Comparison of ENCODE assay signal across 8 cellular contexts in genomic region chr12:118356809-118357326, GRCh38. TPM values are rescaled to one million over a fixed set of nuclear protein-coding genes. Genes with fewer than 3 reads are reported as not detected.
A peak's percentile ranks its signal among the peaks of the same experiment; 100 is the strongest.
DNase-seq lines count a peak whose midpoint lies in the region; ATAC-seq and TF ChIP-seq lines count a peak whose summit lies in the region.

No MANE protein-coding gene starts in this region.

- intact Hi-C loops in Right ventricle myocardium superior (cut with DNase I) (no loop called here), stomach (cut with DNase I; ENCODE audit: low total_unique reads) (no loop called here)

- peaks cover 21 to 65% (median 35%) of the 10 kb centered on the region in 4 donors for H3K4me1 ChIP-seq in stomach

- peak overlapping the region; percentile 74 for H3K4me3 Mint-ChIP-seq in T-helper 17 cell

- H3K4me1 Mint-ChIP-seq in T-helper 17 cell = peaks cover 31% of the 10 kb centered on the region

- peak overlapping the region in 4 of 5 donors; percentile 12 to 68 (median 53) for H3K27ac ChIP-seq in stomach

- ATAC-seq in GM21723 (IDR thresholded peaks at IDR 0.05; ENCODE audit: unreplicated experiment) = peak; percentile 31
- no peak for ATAC-seq in T-helper 17 cell
- ATAC-seq in Right ventricle myocardium superior (ENCODE audit: poor library complexity) = peak; percentile 64
- no peak for ATAC-seq in GM19324 (IDR thresholded peaks at IDR 0.05; ENCODE audit: low FRiP score, unreplicated experiment)

- no peak for TF ChIP-seq CTCF in AG09319 (IDR thresholded peaks at IDR 0.05; ENCODE audit: low read depth, low read length)
- TF ChIP-seq CTCF in stomach (IDR thresholded peaks at IDR 0.05) = no peak

- H3K27me3 Mint-ChIP-seq in T-helper 17 cell = no peaks in the 10 kb centered on the region

- TF ChIP-seq EP300 in stomach (IDR thresholded peaks at IDR 0.05) = no peak

- peaks cover 0 to 7% (median 2%) of the 10 kb centered on the region in 4 donors for H3K36me3 ChIP-seq in stomach

- DNase-seq in AG09319 (ENCODE audit: extremely low read depth, low read depth) = peak; percentile 61
- no peak for DNase-seq in T-helper 17 cell
- no peak for DNase-seq in Right ventricle myocardium superior
- no peak for DNase-seq in stomach
- DNase-seq in NK-92 treated with Interleukin-12 subunit alpha and Interleukin-12 subunit beta, amount 100 ng/mL, for 24 hours (lab: John Stamatoyannopoulos, UW) = no peak
- DNase-seq in NCI-H510A (lab: John Stamatoyannopoulos, UW) = no peak

- TF ChIP-seq POLR2A in stomach (IDR thresholded peaks at IDR 0.05) = no peak

- 24 to 32% (median 29%) methylated on average over 2 of the region's 2 CpGs for WGBS in stomach, 5 donors

- H3K27me3 ChIP-seq in stomach = no peaks in the 10 kb centered on the region

- peak overlapping the region in 1 of 4 donors; percentile 15 for H3K4me3 ChIP-seq in stomach

- peaks cover 6% of the 10 kb centered on the region for H3K36me3 Mint-ChIP-seq in T-helper 17 cell (ENCODE audit: low read depth)

- peak overlapping the region; percentile 90 for H3K27ac Mint-ChIP-seq in T-helper 17 cell

- H3K9me3 ChIP-seq in T-helper 17 cell (ENCODE audit: control insufficient read depth, low read length, poor library complexity, severe bottlenecking) (no peaks in the 10 kb centered on the region), stomach (no peaks in the 10 kb centered on the region)

RNA-seq across cellular contexts. Expression of gene TAOK3, which starts 15.8 kb away (rescaled TPM):
- total RNA-seq in T-helper 17 cell (10 to 100 TPM; 77.8 to 82.2 TPM), Right ventricle myocardium superior (21.8 TPM), stomach (100 to 1,000 TPM in 1 of 5 donors, 10 to 100 TPM in 4; 14.2 to 131 (median 49.4) TPM)
- 10 to 100 TPM in 2 of 3 donors, 1 to 10 TPM in 1; 7.5 to 12.3 (median 11.6) TPM for polyA plus RNA-seq in stomach

RNA-seq across cellular contexts. Expression of gene SUDS3, which starts 19.5 kb away (rescaled TPM):
- total RNA-seq in T-helper 17 cell (10 to 100 TPM; 29.8 to 34.9 TPM), Right ventricle myocardium superior (17.0 TPM), stomach (100 to 1,000 TPM in 1 of 5 donors, 10 to 100 TPM in 4; 22.6 to 122 (median 71.8) TPM)
- polyA plus RNA-seq in stomach = 10 to 100 TPM; 10.8 to 15.4 (median 11.5) TPM

Comparison
In these comparisons a context has a peak if more than half of its experiments do, and no peak if none do; other contexts are left out.
1. ATAC-seq: peak in GM21723 (single experiment) and Right ventricle myocardium superior (single experiment); none in T-helper 17 cell (single experiment) and GM19324 (single experiment).